ENCODE assay signal across 8 cellular contexts in the genomic region with DNA sequence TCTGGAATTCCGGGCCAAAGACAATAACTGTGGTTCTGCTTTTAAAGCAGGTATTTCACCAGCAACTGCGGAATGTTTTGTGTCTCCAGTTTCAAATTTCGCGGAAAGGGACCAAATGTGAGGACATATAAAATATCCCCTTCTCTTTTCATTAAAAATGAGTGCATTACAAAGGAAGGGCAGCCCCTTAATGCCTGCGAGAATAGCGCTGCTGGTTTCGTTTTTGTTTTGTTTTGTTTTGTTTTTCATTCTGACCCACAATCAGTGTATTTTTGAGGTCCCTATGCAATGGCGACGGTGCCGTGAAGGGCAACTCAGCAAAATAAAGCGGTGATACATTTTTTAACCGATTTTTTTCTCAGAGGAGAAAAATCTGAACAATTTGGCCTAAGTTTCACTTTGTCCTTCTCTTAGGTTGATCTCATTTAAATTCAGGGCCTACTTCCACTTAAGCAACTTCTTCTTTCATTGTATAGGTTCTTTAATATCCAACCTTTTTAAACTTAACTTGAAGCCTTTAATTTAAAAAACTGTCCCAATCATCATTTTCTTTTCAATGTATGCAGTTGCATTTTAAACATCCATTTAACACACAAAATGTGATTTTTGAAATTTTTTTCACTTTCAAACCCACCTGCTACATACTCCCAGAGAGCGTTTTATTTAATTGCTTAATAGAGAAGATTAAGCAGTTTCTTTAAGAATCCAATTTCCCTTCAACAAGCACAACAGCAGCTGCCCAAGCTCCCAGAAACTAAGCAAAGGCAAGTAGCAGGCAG. TPM values are rescaled to one million over a fixed set of nuclear protein-coding genes. Genes with fewer than 3 reads are reported as not detected.
DNase-seq lines count a peak whose midpoint lies in the region; ATAC-seq and TF ChIP-seq lines count a peak whose summit lies in the region.

No MANE protein-coding gene starts in this region.

- H3K27ac ChIP-seq in ACC112 (ENCODE audit: low read depth, low read length), result peak overlapping the region; percentile 94
- peak overlapping the region; percentile 12; the same call in 1 of the 2 replicates for H3K27ac ChIP-seq in SJCRH30
- H3K27ac ChIP-seq in endodermal cell (ENCODE audit: low read depth, low read length), result no peak overlapping the region
- H3K27ac ChIP-seq in neutrophil, result peak overlapping the region; percentile 97

- DNase-seq in SJCRH30 (peak in 1 of 2 experiments; percentile 8), endodermal cell (no peak), NCI-H146 (lab: John Stamatoyannopoulos, UW) (no peak), NCI-H2029 treated with DMSO at 0.1 percent for 48 hours (lab: John Stamatoyannopoulos, UW) (no peak)

- peak overlapping the region; percentile 59 for H2AFZ ChIP-seq in ACC112 (ENCODE audit: low read length, unreplicated experiment)

- H3K4me3 ChIP-seq in ACC112 (ENCODE audit: low read depth, low read length) (peak overlapping the region; percentile 96), SJCRH30 (peak overlapping the region; percentile 96), endodermal cell (ENCODE audit: low read length) (peak overlapping the region; percentile 84), neutrophil (ENCODE audit: low read depth in 1 of 2, low read length in 1 of 2) (peak overlapping the region; percentile 84 to 98)

- no peaks in the 10 kb centered on the region for H3K36me3 ChIP-seq in ACC112 (ENCODE audit: insufficient read depth, low read length)
- no peaks in the 10 kb centered on the region for H3K36me3 ChIP-seq in SJCRH30
- H3K36me3 ChIP-seq in endodermal cell (ENCODE audit: control insufficient read depth, insufficient read depth, low read length), result no peaks in the 10 kb centered on the region
- H3K36me3 ChIP-seq in neutrophil, result no peaks in the 10 kb centered on the region

- H3K27ac Mint-ChIP-seq in endodermal cell, result peak overlapping the region; percentile 52

- H3K9ac ChIP-seq in endodermal cell (ENCODE audit: extremely low read depth, low read length, poor library complexity, severe bottlenecking), result peak overlapping the region; percentile 60

- H3K79me2 ChIP-seq in ACC112 (ENCODE audit: control insufficient read depth, insufficient read depth, low read length, unreplicated experiment), result peaks cover 27% of the 10 kb centered on the region

- H3K27me3 Mint-ChIP-seq in endodermal cell (ENCODE audit: insufficient read depth), result peaks cover 62% of the 10 kb centered on the region

- H3K27me3 ChIP-seq in ACC112 (ENCODE audit: insufficient read depth, low read length), result no peaks in the 10 kb centered on the region
- H3K27me3 ChIP-seq in SJCRH30, result no peaks in the 10 kb centered on the region
- H3K27me3 ChIP-seq in endodermal cell (ENCODE audit: control insufficient read depth, insufficient read depth, low read length, poor library complexity, severe bottlenecking), result peaks cover 79% of the 10 kb centered on the region
- H3K27me3 ChIP-seq in neutrophil, result peaks cover 37% of the 10 kb centered on the region

- ATAC-seq in GM18517 (IDR thresholded peaks at IDR 0.05; ENCODE audit: unreplicated experiment), result peak; percentile 39
- peak; percentile 24 for ATAC-seq in HG02970 (IDR thresholded peaks at IDR 0.05; ENCODE audit: low FRiP score, unreplicated experiment)

- H3K9me3 Mint-ChIP-seq in endodermal cell, result no peaks in the 10 kb centered on the region

- peak overlapping the region; percentile 84 for H3K4me3 Mint-ChIP-seq in endodermal cell

- TF ChIP-seq CTCF in endodermal cell (conservative IDR thresholded peaks at IDR 0.05) (no peak), neutrophil (IDR thresholded peaks at IDR 0.05) (no peak)

- H3K9me3 ChIP-seq in SJCRH30 (replicated peaks) (no peaks in the 10 kb centered on the region), endodermal cell (ENCODE audit: control insufficient read depth, low read length) (no peaks in the 10 kb centered on the region), neutrophil (no peaks in the 10 kb centered on the region)

- peaks cover 12% of the 10 kb centered on the region for H3K4me1 ChIP-seq in ACC112 (ENCODE audit: control insufficient read depth, insufficient read depth, low read length, unreplicated experiment)
- peaks cover 4% of the 10 kb centered on the region; the same call in 1 of the 2 replicates for H3K4me1 ChIP-seq in SJCRH30
- no peaks in the 10 kb centered on the region for H3K4me1 ChIP-seq in endodermal cell (ENCODE audit: control insufficient read depth, insufficient read depth, low read length)
- peaks cover 22 to 26% of the 10 kb centered on the region in 2 experiments for H3K4me1 ChIP-seq in neutrophil (ENCODE audit: control insufficient read depth in 1 of 2, insufficient read depth in 1 of 2, low read depth in 1 of 2, low read length in 1 of 2)

- no peaks in the 10 kb centered on the region for H3K36me3 Mint-ChIP-seq in endodermal cell (ENCODE audit: low read depth)

- WGBS in endodermal cell (ENCODE audit: insufficient coverage in 1 of 2, insufficient read length in 1 of 2), 2 experiments, result 16 to 17% methylated on average over 9 to 13 of the region's 13 CpGs

- peaks cover 21% of the 10 kb centered on the region for H3K4me1 Mint-ChIP-seq in endodermal cell

RNA-seq across cellular contexts. Expression of a gene that starts 2.9 kb away (rescaled TPM):
- 8.2 and 11.6 TPM in 2 replicates for total RNA-seq in SJCRH30 (2014; rRNA removed; shearing (Covaris generic))
- total RNA-seq in endodermal cell, result 1 to 10 TPM; 1.7 to 2.4 TPM
- 4.1 TPM for polyA plus RNA-seq in endodermal cell (2013, experiment 1 of 2)
- polyA plus RNA-seq in endodermal cell (2013, experiment 2 of 2), result 6.1 TPM
